ENCODE assay signal across 8 cellular contexts in the genomic region with DNA sequence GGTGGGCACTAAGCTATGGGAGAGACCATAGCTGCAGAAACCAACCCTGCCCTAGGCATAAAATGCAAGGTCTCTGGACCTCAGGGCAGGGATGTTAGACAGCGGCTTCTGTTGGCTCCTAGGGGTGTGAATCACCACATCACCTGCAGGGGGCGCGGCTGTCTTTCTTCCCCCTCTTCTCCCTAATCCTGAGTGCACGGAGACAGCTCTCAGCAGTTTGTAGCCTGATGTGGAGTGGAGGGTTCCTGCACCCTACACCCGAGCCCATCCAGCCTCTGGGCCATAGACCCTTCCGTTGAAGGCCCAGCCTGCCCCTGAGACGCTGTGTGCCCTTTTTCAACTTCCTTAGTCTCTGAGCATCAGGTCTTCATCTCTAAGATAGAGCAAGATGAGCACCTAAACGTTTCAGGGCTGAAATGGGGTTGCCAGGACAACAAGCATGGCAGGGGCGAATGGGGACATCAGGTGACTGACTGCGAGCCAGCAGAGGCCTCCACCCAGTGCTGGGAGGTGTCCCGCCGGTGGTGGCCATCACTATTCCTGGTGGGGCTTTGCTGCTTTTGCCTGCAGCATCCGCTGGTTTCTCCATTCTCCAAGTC. TPM values are rescaled to one million over a fixed set of nuclear protein-coding genes. Genes with fewer than 3 reads are reported as not detected.
A peak's percentile ranks its signal among the peaks of the same experiment; 100 is the strongest.
DNase-seq lines count a peak whose midpoint lies in the region; ATAC-seq and TF ChIP-seq lines count a peak whose summit lies in the region.

No MANE protein-coding gene starts in this region.

- peaks cover 24% of the 10 kb centered on the region for H3K79me2 ChIP-seq in SU-DHL-6 (ENCODE audit: insufficient read depth, low read length)

- no peak overlapping the region for H3K4me3 ChIP-seq in NB4 (ENCODE audit: low read depth, low read length)
- H3K4me3 ChIP-seq in SU-DHL-6 (ENCODE audit: insufficient read depth, low read length, poor library complexity, severe bottlenecking): no peak overlapping the region
- H3K4me3 ChIP-seq in heart left ventricle: no peak overlapping the region

- WGBS in heart left ventricle, 4 donors: 17 to 89% (median 27%) methylated on average over 3 to 13 of the region's 13 CpGs

- TF ChIP-seq CTCF in NB4 (IDR thresholded peaks at IDR 0.05; ENCODE audit: low read depth, low read length) (peak; percentile 76), SU-DHL-6 (IDR thresholded peaks at IDR 0.05; ENCODE audit: insufficient read depth, low read length, poor library complexity, severe bottlenecking) (peak; percentile 58), heart left ventricle (IDR thresholded peaks at IDR 0.05) (peak; percentile 81 to 93 (median 88))

- H3F3A ChIP-seq in SU-DHL-6 (ENCODE audit: insufficient read depth): no peaks in the 10 kb centered on the region

- no peaks in the 10 kb centered on the region for H3K9me3 ChIP-seq in SU-DHL-6 (ENCODE audit: insufficient read depth, low read length)
- no peaks in the 10 kb centered on the region for H3K9me3 ChIP-seq in heart left ventricle

- intact Hi-C loops in heart left ventricle (cut with DNase I): loop anchor here in 9 of 10 donors (1.0 to 10.0 kb wide), 6 partner anchors 57 to 210 kb away; partner anchors contain the start of gene NOTCH1 (in 2 of the 9)

- no peak overlapping the region for H3K9ac ChIP-seq in SU-DHL-6 (ENCODE audit: low read length)

- peaks cover 15 to 42% (median 32%) of the 10 kb centered on the region in 12 donors for H3K4me1 ChIP-seq in heart left ventricle

- H2AFZ ChIP-seq in SU-DHL-6 (ENCODE audit: low read depth, low read length, severe bottlenecking): no peak overlapping the region

- peak; percentile 67 for DNase-seq in GDM1 (lab: John Stamatoyannopoulos, UW)
- DNase-seq in NB4 (ENCODE audit: low read depth): peak; percentile 81
- DNase-seq in activated naive CD8-positive, alpha-beta T cell treated with anti-CD3 and anti-CD28 coated beads, Interleukin-2, amount 50 U/mL, for 16 hours (ENCODE audit: low read depth, low spot score): peak; percentile 65
- DNase-seq in heart left ventricle: peak; percentile 79 to 89 (median 84)
- DNase-seq in putamen (ENCODE audit: low spot score): peak; percentile 78

- H3K27me3 ChIP-seq in SU-DHL-6 (ENCODE audit: low read length): no peaks in the 10 kb centered on the region
- no peaks in the 10 kb centered on the region for H3K27me3 ChIP-seq in heart left ventricle

- H3K4me2 ChIP-seq in SU-DHL-6 (ENCODE audit: low read depth, low read length, poor library complexity, severe bottlenecking): no peak overlapping the region

- TF ChIP-seq POLR2A in NB4 (IDR thresholded peaks at IDR 0.05; ENCODE audit: extremely low read depth, insufficient read length) (no peak), heart left ventricle (IDR thresholded peaks at IDR 0.05) (no peak)

- ATAC-seq in heart left ventricle (peak in 3 of 4 donors; percentile 6 to 38 (median 13)), HG02759 (IDR thresholded peaks at IDR 0.05; ENCODE audit: unreplicated experiment) (no peak), HG03175 (IDR thresholded peaks at IDR 0.05; ENCODE audit: unreplicated experiment) (no peak)

- H3K36me3 ChIP-seq in SU-DHL-6 (ENCODE audit: low read length) (no peaks in the 10 kb centered on the region), heart left ventricle (peaks cover 0 to 3% (median 0%) of the 10 kb centered on the region in 9 donors)

- peaks cover 5% of the 10 kb centered on the region; the same call in 1 of the 2 replicates for H4K20me1 ChIP-seq in SU-DHL-6 (ENCODE audit: low read depth, low read length)

- H3K27ac ChIP-seq in SU-DHL-6 (ENCODE audit: low read depth, low read length) (no peak overlapping the region), heart left ventricle (no peak overlapping the region)

- no peaks in the 10 kb centered on the region for H3K9me2 ChIP-seq in SU-DHL-6 (replicated peaks; ENCODE audit: insufficient read depth, low read length)

RNA-seq across cellular contexts. Expression of gene SEC16A, which starts 2.3 kb away (rescaled TPM):
- 10 to 100 TPM; 21.1 to 53.3 (median 30.2) TPM for total RNA-seq in heart left ventricle
- polyA plus RNA-seq in heart left ventricle: 10 to 100 TPM; 20.9 to 29.9 TPM

RNA-seq across cellular contexts. Expression of gene INPP5E, which starts 45.5 kb away (rescaled TPM):
- total RNA-seq in heart left ventricle: 10 to 100 TPM in 3 of 9 donors, 1 to 10 TPM in 6; 7.3 to 11.7 (median 9.5) TPM
- polyA plus RNA-seq in heart left ventricle: 1 to 10 TPM; 6.4 to 8.0 TPM

Comparison
In these comparisons a context has a peak if more than half of its experiments do, and no peak if none do; other contexts are left out.
1. ATAC-seq: peak in heart left ventricle (3 of 4); none in HG02759 (single experiment) and HG03175 (single experiment).
2. Peak in every context shown above with its lines, with median percentiles within 50 percentile points of each other: DNase-seq and CTCF ChIP-seq.